Comparison of ENCODE assay signal across 1 cellular context in the genomic region with DNA sequence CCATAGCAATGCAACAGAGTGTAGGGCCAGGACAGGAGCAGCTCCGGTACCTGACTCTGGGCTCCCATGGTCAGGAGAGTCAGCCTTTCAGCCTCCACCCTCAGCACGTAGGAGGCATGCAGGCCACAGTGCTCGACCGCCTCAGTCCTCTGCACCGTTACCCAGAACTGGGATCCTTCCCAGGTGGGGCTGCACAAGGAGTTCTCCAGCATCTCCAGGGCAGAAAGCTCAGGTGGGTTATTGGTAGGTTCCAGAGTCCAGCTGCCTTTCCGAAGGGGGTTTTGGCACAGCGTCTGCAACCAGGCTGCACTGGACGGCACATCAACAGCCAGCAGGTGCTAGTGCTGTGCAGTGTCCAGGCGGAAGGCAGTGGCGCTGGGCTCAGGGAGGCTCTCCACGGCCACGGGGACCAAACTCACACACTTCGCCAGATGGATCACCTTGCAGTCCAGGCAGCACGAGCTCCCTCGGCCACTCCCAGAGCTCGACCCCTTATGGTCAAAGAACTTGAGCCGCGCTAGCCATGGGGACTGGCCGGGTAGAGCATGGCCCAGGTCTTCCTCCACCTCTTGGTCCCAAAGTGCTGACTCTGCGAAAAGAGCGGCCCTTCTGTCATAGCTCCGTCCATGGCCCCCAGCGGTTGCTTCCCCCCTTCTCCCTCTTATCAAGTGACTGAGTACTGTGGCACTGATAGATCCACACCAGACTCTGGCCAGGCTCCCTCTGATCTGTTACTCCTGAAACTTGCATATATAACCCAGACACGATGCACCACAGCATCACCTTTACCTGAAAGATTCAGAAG.
TF ChIP-seq lines count a peak whose summit lies in the region.

No MANE protein-coding gene starts in this region.

TF ChIP-seq in K562, 482 proteins besides CTCF, POLR2A, EP300 and RAD21 (continued from another document):
- TF ChIP-seq, protein P1, sequence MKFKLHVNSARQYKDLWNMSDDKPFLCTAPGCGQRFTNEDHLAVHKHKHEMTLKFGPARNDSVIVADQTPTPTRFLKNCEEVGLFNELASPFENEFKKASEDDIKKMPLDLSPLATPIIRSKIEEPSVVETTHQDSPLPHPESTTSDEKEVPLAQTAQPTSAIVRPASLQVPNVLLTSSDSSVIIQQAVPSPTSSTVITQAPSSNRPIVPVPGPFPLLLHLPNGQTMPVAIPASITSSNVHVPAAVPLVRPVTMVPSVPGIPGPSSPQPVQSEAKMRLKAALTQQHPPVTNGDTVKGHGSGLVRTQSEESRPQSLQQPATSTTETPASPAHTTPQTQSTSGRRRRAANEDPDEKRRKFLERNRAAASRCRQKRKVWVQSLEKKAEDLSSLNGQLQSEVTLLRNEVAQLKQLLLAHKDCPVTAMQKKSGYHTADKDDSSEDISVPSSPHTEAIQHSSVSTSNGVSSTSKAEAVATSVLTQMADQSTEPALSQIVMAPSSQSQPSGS (CRISPR knock-in tag; IDR thresholded peaks at IDR 0.05): no peak
- TF ChIP-seq, protein P2, sequence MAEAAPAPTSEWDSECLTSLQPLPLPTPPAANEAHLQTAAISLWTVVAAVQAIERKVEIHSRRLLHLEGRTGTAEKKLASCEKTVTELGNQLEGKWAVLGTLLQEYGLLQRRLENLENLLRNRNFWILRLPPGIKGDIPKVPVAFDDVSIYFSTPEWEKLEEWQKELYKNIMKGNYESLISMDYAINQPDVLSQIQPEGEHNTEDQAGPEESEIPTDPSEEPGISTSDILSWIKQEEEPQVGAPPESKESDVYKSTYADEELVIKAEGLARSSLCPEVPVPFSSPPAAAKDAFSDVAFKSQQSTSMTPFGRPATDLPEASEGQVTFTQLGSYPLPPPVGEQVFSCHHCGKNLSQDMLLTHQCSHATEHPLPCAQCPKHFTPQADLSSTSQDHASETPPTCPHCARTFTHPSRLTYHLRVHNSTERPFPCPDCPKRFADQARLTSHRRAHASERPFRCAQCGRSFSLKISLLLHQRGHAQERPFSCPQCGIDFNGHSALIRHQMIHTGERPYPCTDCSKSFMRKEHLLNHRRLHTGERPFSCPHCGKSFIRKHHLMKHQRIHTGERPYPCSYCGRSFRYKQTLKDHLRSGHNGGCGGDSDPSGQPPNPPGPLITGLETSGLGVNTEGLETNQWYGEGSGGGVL (CRISPR knock-in tag; IDR thresholded peaks at IDR 0.05): no peak
- TF ChIP-seq NR4A1 (CRISPR knock-in tag; IDR thresholded peaks at IDR 0.05): no peak
- TF ChIP-seq NR4A1 (tag; IDR thresholded peaks at IDR 0.05): no peak
